Comparison of ENCODE assay signal across 27 cellular contexts in the genomic region with DNA sequence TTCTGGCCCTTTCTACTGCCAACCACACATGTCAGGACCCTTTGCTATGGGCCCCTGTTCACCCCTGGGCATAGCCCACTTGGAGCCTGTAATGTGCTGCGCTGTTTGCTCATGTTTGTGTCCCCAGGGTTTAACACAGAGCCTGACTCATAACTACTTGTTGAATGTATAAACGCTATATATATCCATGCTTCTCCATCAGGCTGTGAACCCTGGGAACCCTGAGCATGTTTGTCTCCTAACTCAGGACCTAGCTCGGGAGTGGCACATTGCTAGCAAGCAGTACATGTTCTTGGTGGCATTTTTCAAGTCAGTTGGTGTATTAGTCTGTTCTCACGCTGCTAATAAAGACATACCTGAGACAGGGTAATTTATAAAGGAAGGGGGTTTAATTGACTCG.
"Had no signal": no experiment of that assay in that cellular context is flagged by ENCODE, and none has a peak within 500 bp of the region (broad histone marks: within the 10 kb centered on the region; RNA-seq: fewer than 3 reads in every experiment).

No MANE protein-coding gene starts in this region.

- H3K9me3 Mint-ChIP-seq: natural killer cell; stimulated activated effector memory CD8-positive, alpha-beta T cell treated with anti-CD3 and anti-CD28 coated beads, Interleukin-12 subunit alpha, Interleukin-12 subunit beta, amount 100 ng/mL, for 72 hours; stimulated activated naive CD8-positive, alpha-beta T cell treated with anti-CD3 and anti-CD28 coated beads, Interleukin-15, Interleukin-2, amounts not matched to agents 100 ng/mL and 50 ng/mL, for 24 hours had no signal

- H3K27me3 Mint-ChIP-seq: stimulated activated naive CD8-positive, alpha-beta T cell treated with anti-CD3 and anti-CD28 coated beads, Interleukin-15, Interleukin-2, amounts not matched to agents 100 ng/mL and 50 ng/mL, for 24 hours; type B pancreatic cell had no signal

- H3K36me3 Mint-ChIP-seq: natural killer cell; stimulated activated effector memory CD8-positive, alpha-beta T cell treated with anti-CD3 and anti-CD28 coated beads, Interleukin-12 subunit alpha, Interleukin-12 subunit beta, amount 100 ng/mL, for 72 hours had no signal

- H3K27ac ChIP-seq: heart left ventricle, left lung, lower lobe of right lung, ovary, tibial nerve, vagina had no signal

- H3K4me3 Mint-ChIP-seq: immature natural killer cell; mesothelial cell of epicardium; naive B cell; natural killer cell; nephron progenitor cell; stimulated activated effector memory CD8-positive, alpha-beta T cell treated with anti-CD3 and anti-CD28 coated beads, Interleukin-12 subunit alpha, Interleukin-12 subunit beta, amount 100 ng/mL, for 72 hours; stimulated activated naive CD8-positive, alpha-beta T cell treated with anti-CD3 and anti-CD28 coated beads, Interleukin-15, Interleukin-2, amounts not matched to agents 100 ng/mL and 50 ng/mL, for 24 hours; type B pancreatic cell had no signal

- H3K9me3 ChIP-seq: heart left ventricle, left lung, lower lobe of right lung, ovary, tibial nerve, vagina had no signal

- H3K27me3 ChIP-seq: heart left ventricle, left lung, ovary, tibial nerve, vagina had no signal

- H3K36me3 ChIP-seq: heart left ventricle, left lung, lower lobe of right lung, ovary, tibial nerve, vagina had no signal

- H3K27ac Mint-ChIP-seq: immature natural killer cell; mesothelial cell of epicardium; naive B cell; natural killer cell; nephron progenitor cell; progenitor cell of endocrine pancreas; stimulated activated effector memory CD8-positive, alpha-beta T cell treated with anti-CD3 and anti-CD28 coated beads, Interleukin-12 subunit alpha, Interleukin-12 subunit beta, amount 100 ng/mL, for 72 hours; stimulated activated naive CD8-positive, alpha-beta T cell treated with anti-CD3 and anti-CD28 coated beads, Interleukin-15, Interleukin-2, amounts not matched to agents 100 ng/mL and 50 ng/mL, for 24 hours; type B pancreatic cell had no signal

- DNase-seq: heart left ventricle; hypothalamus; immature natural killer cell; kidney; left colon; left lung; lower lobe of right lung; mammary epithelial cell; mesendoderm; naive B cell; natural killer cell; nephron progenitor cell; ovary; retina; right cardiac atrium; stimulated activated CD4-positive, alpha-beta T cell treated with anti-CD3 and anti-CD28 coated beads, Interleukin-12 subunit alpha, Interleukin-12 subunit beta, amount 100 ng/mL, for 4 hours; stimulated activated CD4-positive, alpha-beta T cell treated with anti-CD3 and anti-CD28 coated beads, Interleukin-15, amount 100 ng/mL, for 24 hours; stimulated activated CD4-positive, alpha-beta T cell treated with anti-CD3 and anti-CD28 coated beads, Interleukin-2, amount 100 ng/mL, for 24 hours; stimulated activated CD4-positive, alpha-beta T cell treated with anti-CD3 and anti-CD28 coated beads, Interleukin-4, amount 100 ng/mL, for 24 hours; stimulated activated naive CD4-positive, alpha-beta T cell had no signal

- H3K4me3 ChIP-seq: heart left ventricle, left lung, lower lobe of right lung, ovary, tibial nerve, vagina had no signal
